In genomic region chr1:244231193-244231571, GRCh38 we compare ENCODE assay signal across 13 cellular contexts.
DNase-seq lines count a peak whose midpoint lies in the region; ATAC-seq and TF ChIP-seq lines count a peak whose summit lies in the region.
"Had no signal": no experiment of that assay in that cellular context is flagged by ENCODE, and none has a peak within 500 bp of the region (broad histone marks: within the 10 kb centered on the region; RNA-seq: fewer than 3 reads in every experiment).

No MANE protein-coding gene starts in this region.

- H3K36me3 ChIP-seq in ACC112 (ENCODE audit: insufficient read depth, low read length) = no peaks in the 10 kb centered on the region
- H3K36me3 ChIP-seq in breast epithelium = no peaks in the 10 kb centered on the region
- H3K36me3 ChIP-seq in left lung = no peaks in the 10 kb centered on the region
- H3K36me3 ChIP-seq in mucosa of descending colon (ENCODE audit: low read depth) = no peaks in the 10 kb centered on the region
- no peaks in the 10 kb centered on the region for H3K36me3 ChIP-seq in adrenal gland (replicated peaks in 1 of 2)
- H3K36me3 ChIP-seq: BLaER1 had no signal

- TF ChIP-seq CTCF in breast epithelium (IDR thresholded peaks at IDR 0.05) (no peak), left lung (IDR thresholded peaks at IDR 0.05) (no peak), mucosa of descending colon (IDR thresholded peaks at IDR 0.05) (no peak), adrenal gland (IDR thresholded peaks at IDR 0.05) (no peak)

- DNase-seq in HPDE6-E6E7 (ENCODE audit: extremely low spot score) (peak; percentile 37), breast epithelium (ENCODE audit: low spot score in 2 of 2) (no peak), left lung (no peak), NCI-H1048 (lab: John Stamatoyannopoulos, UW) (no peak), mucosa of descending colon (no peak), OCI-M1 (lab: John Stamatoyannopoulos, UW) (no peak), adrenal gland (no peak)
- DNase-seq: activated gamma-delta T cell, immature natural killer cell, NCI-H1930, occipital lobe had no signal

- intact Hi-C loops in breast epithelium (cut with DNase I; ENCODE audit: low total_unique reads) (no loop called here), left lung (cut with DNase I) (no loop called here), mucosa of descending colon (cut with DNase I, micrococcal nuclease) (no loop called here), adrenal gland (cut with DNase I) (no loop called here)

- TF ChIP-seq POLR2A in breast epithelium (IDR thresholded peaks at IDR 0.05) (no peak), adrenal gland (IDR thresholded peaks at IDR 0.05) (no peak)

- H3K27ac ChIP-seq in ACC112 (ENCODE audit: low read depth, low read length) = no peak overlapping the region
- H3K27ac ChIP-seq in breast epithelium = peak overlapping the region in 1 of 2 donors; percentile 31
- no peak overlapping the region for H3K27ac ChIP-seq in left lung
- H3K27ac ChIP-seq in adrenal gland = no peak overlapping the region
- H3K27ac ChIP-seq: BLaER1 had no signal

- H3K79me2 ChIP-seq in ACC112 (ENCODE audit: control insufficient read depth, insufficient read depth, low read length, unreplicated experiment) = no peaks in the 10 kb centered on the region

- WGBS in adrenal gland, 4 donors = 57 to 73% (median 64%) methylated on average over 1 to 8 of the region's 8 CpGs

- peak; percentile 37 for ATAC-seq in left lung
- ATAC-seq in mucosa of descending colon = no peak

- H3K9me3 ChIP-seq in breast epithelium (no peaks in the 10 kb centered on the region), left lung (no peaks in the 10 kb centered on the region), mucosa of descending colon (no peaks in the 10 kb centered on the region), adrenal gland (replicated peaks in 1 of 3) (no peaks in the 10 kb centered on the region)
- H3K9me3 ChIP-seq: BLaER1 had no signal

- H3K4me3 ChIP-seq in ACC112 (ENCODE audit: low read depth, low read length) = peak overlapping the region; percentile 47
- peak overlapping the region in 2 of 3 donors; percentile 40 to 52 for H3K4me3 ChIP-seq in breast epithelium
- no peak overlapping the region for H3K4me3 ChIP-seq in left lung
- no peak overlapping the region for H3K4me3 ChIP-seq in mucosa of descending colon
- H3K4me3 ChIP-seq in adrenal gland = no peak overlapping the region
- H3K4me3 ChIP-seq: BLaER1 had no signal

- peaks cover 3% of the 10 kb centered on the region for H3K4me1 ChIP-seq in ACC112 (ENCODE audit: control insufficient read depth, insufficient read depth, low read length, unreplicated experiment)
- no peaks in the 10 kb centered on the region for H3K4me1 ChIP-seq in breast epithelium
- H3K4me1 ChIP-seq in left lung = peaks cover 0 to 9% of the 10 kb centered on the region in 2 donors
- no peaks in the 10 kb centered on the region for H3K4me1 ChIP-seq in mucosa of descending colon (ENCODE audit: low read depth)
- no peaks in the 10 kb centered on the region for H3K4me1 ChIP-seq in adrenal gland (replicated peaks in 1 of 2)
- H3K4me1 ChIP-seq: BLaER1 had no signal

- H2AFZ ChIP-seq in ACC112 (ENCODE audit: low read length, unreplicated experiment) = peak overlapping the region; percentile 33

- peaks cover 14% of the 10 kb centered on the region; the same call in 1 of the 2 replicates for H3K27me3 ChIP-seq in ACC112 (ENCODE audit: insufficient read depth, low read length)
- H3K27me3 ChIP-seq in breast epithelium = no peaks in the 10 kb centered on the region
- H3K27me3 ChIP-seq in left lung = peaks cover 0 to 14% of the 10 kb centered on the region in 2 donors
- H3K27me3 ChIP-seq in adrenal gland = peaks cover 7% of the 10 kb centered on the region
- H3K27me3 ChIP-seq: BLaER1 had no signal

Comparison
In these comparisons a context has a peak if more than half of its experiments do, and no peak if none do; other contexts are left out.
1. H3K4me3 ChIP-seq: peak in ACC112 (single experiment) and breast epithelium (2 of 3); none in left lung (0 of 2), mucosa of descending colon (single experiment) and adrenal gland (0 of 4).